Comparison of ENCODE assay signal across 24 cellular contexts in genomic region chr11:115974703-115975102, GRCh38.
A peak's percentile ranks its signal among the peaks of the same experiment; 100 is the strongest.
DNase-seq lines count a peak whose midpoint lies in the region; ATAC-seq and TF ChIP-seq lines count a peak whose summit lies in the region.
"Had no signal": no experiment of that assay in that cellular context is flagged by ENCODE, and none has a peak within 500 bp of the region (broad histone marks: within the 10 kb centered on the region; RNA-seq: fewer than 3 reads in every experiment).

No MANE protein-coding gene starts in this region.

- DNase-seq in NT2/D1 (ENCODE audit: low read depth, low spot score) (peak; percentile 11), NCI-H1436 (lab: John Stamatoyannopoulos, UW) (no peak), D341Med (ENCODE audit: low spot score) (no peak), sigmoid colon (no peak)
- no peak for DNase-seq in activated T-cell treated with anti-CD3 and anti-CD28 coated beads, Interleukin-2, amount 50 U/mL, for 4 hours
- DNase-seq: ACHN; activated B cell treated with CpG ODN at 0.5 μM for 24 hours; activated CD4-positive, alpha-beta T cell treated with anti-CD3 and anti-CD28 coated beads, Interleukin-2, amount 50 U/mL, for 48 hours; activated gamma-delta T cell treated with Interleukin-2 at 50 U/mL for 16 hours; cortex of kidney; EL; left ventricle myocardium inferior; mucosa of descending colon; NCI-H2171; NCI-H524 treated with DMSO at 0.1 percent for 48 hours; stimulated activated CD4-positive, alpha-beta T cell treated with anti-CD3 and anti-CD28 coated beads, Interleukin-4, amount 100 ng/mL, for 1 hour; stimulated activated naive CD4-positive, alpha-beta T cell treated with Interleukin-2 at 50 U/mL for 16 hours; T-helper 9 cell had no signal

- TF ChIP-seq CTCF in sigmoid colon (IDR thresholded peaks at IDR 0.05) = no peak

- 76 to 83% methylated on average over 1 of the region's 1 CpG for WGBS in sigmoid colon, 2 donors

- H3K9me3 ChIP-seq in NT2/D1 (ENCODE audit: insufficient read depth, low read length) = no peaks in the 10 kb centered on the region
- no peaks in the 10 kb centered on the region for H3K9me3 ChIP-seq in iPS-18a (ENCODE audit: control insufficient read depth, low read depth, low read length)
- no peaks in the 10 kb centered on the region for H3K9me3 ChIP-seq in neuron (ENCODE audit: low read length)
- no peaks in the 10 kb centered on the region for H3K9me3 ChIP-seq in sigmoid colon
- H3K9me3 ChIP-seq: mucosa of descending colon had no signal

- peak; percentile 44 for ATAC-seq in GM19395 (IDR thresholded peaks at IDR 0.05; ENCODE audit: unreplicated experiment)
- ATAC-seq in activated T-cell treated with anti-CD3 and anti-CD28 coated beads, Interleukin-2, amount 50 U/mL, for 4 hours = no peak
- ATAC-seq: HCT116, mucosa of descending colon, SK-N-SH treated with all-trans-retinoic acid at 6 μM for 48 hours had no signal

- no peaks in the 10 kb centered on the region for H3K9me3 Mint-ChIP-seq in activated T-cell treated with anti-CD3 and anti-CD28 coated beads, Interleukin-2, amount 50 U/mL, for 4 hours
- H3K9me3 Mint-ChIP-seq: activated B cell treated with CpG ODN at 0.5 μM for 24 hours had no signal

- no peaks in the 10 kb centered on the region for H3K36me3 ChIP-seq in NT2/D1 (ENCODE audit: insufficient read depth, insufficient read length, low read length)
- H3K36me3 ChIP-seq in iPS-18a (ENCODE audit: control insufficient read depth, low read depth, low read length) = no peaks in the 10 kb centered on the region
- no peaks in the 10 kb centered on the region for H3K36me3 ChIP-seq in neuron (ENCODE audit: insufficient read depth, low read length)
- no peaks in the 10 kb centered on the region for H3K36me3 ChIP-seq in sigmoid colon
- H3K36me3 ChIP-seq: BLaER1 treated with 17β-estradiol and CSF1 and Interleukin-3, amounts not matched to agents 10 nM and 100 nM; left ventricle myocardium inferior had no signal

- TF ChIP-seq EP300 in sigmoid colon (IDR thresholded peaks at IDR 0.05) = no peak

- intact Hi-C loops in sigmoid colon (cut with DNase I) = no loop called here

- H2AFZ ChIP-seq in neuron (ENCODE audit: low read depth, low read length) = peak overlapping the region; percentile 83

- H3K4me1 Mint-ChIP-seq in activated T-cell treated with anti-CD3 and anti-CD28 coated beads, Interleukin-2, amount 50 U/mL, for 4 hours (ENCODE audit: low read depth) = peaks cover 3% of the 10 kb centered on the region
- H3K4me1 Mint-ChIP-seq: activated B cell treated with CpG ODN at 0.5 μM for 24 hours had no signal

- H3K27me3 ChIP-seq in NT2/D1 (ENCODE audit: insufficient read depth, insufficient read length) = peaks cover 11% of the 10 kb centered on the region
- peaks cover 60% of the 10 kb centered on the region for H3K27me3 ChIP-seq in iPS-18a (ENCODE audit: control insufficient read depth, insufficient read depth, low read length)
- no peaks in the 10 kb centered on the region for H3K27me3 ChIP-seq in neuron (ENCODE audit: insufficient read depth, low read length)
- H3K27me3 ChIP-seq in sigmoid colon = no peaks in the 10 kb centered on the region
- H3K27me3 ChIP-seq: BLaER1 treated with 17β-estradiol and CSF1 and Interleukin-3, amounts not matched to agents 10 nM and 100 nM had no signal

- H3K9ac ChIP-seq in NT2/D1 (ENCODE audit: insufficient read length, low read depth) = no peak overlapping the region
- peak overlapping the region; percentile 63 for H3K9ac ChIP-seq in iPS-18a (ENCODE audit: low read length)
- H3K9ac ChIP-seq: BLaER1 treated with 17β-estradiol and CSF1 and Interleukin-3, amounts not matched to agents 10 nM and 100 nM had no signal

- H3K36me3 Mint-ChIP-seq in activated T-cell treated with anti-CD3 and anti-CD28 coated beads, Interleukin-2, amount 50 U/mL, for 4 hours (ENCODE audit: insufficient read depth) = no peaks in the 10 kb centered on the region

- peak overlapping the region; percentile 17 for H3K27ac ChIP-seq in iPS-18a (ENCODE audit: low read length)
- H3K27ac ChIP-seq in sigmoid colon = no peak overlapping the region
- H3K27ac ChIP-seq: BLaER1 treated with 17β-estradiol and CSF1 and Interleukin-3, amounts not matched to agents 10 nM and 100 nM; left ventricle myocardium inferior had no signal

- no peak for TF ChIP-seq POLR2A in sigmoid colon (IDR thresholded peaks at IDR 0.05)

- H3K27me3 Mint-ChIP-seq in activated T-cell treated with anti-CD3 and anti-CD28 coated beads, Interleukin-2, amount 50 U/mL, for 4 hours (ENCODE audit: low read depth) = peaks cover 17% of the 10 kb centered on the region

- H3K4me3 Mint-ChIP-seq in activated T-cell treated with anti-CD3 and anti-CD28 coated beads, Interleukin-2, amount 50 U/mL, for 4 hours = no peak overlapping the region

- H3K4me3 ChIP-seq in NT2/D1 (ENCODE audit: insufficient read length, low read depth) (no peak overlapping the region), iPS-18a (ENCODE audit: low read length) (peak overlapping the region; percentile 55), neuron (ENCODE audit: low read length) (peak overlapping the region; percentile 49), sigmoid colon (no peak overlapping the region)
- H3K4me3 ChIP-seq: BLaER1 treated with 17β-estradiol and CSF1 and Interleukin-3, amounts not matched to agents 10 nM and 100 nM; mucosa of descending colon had no signal

- H3K4me1 ChIP-seq in NT2/D1 (ENCODE audit: insufficient read depth, insufficient read length) (no peaks in the 10 kb centered on the region), iPS-18a (ENCODE audit: control insufficient read depth, low read depth, low read length) (peaks cover 10% of the 10 kb centered on the region), neuron (ENCODE audit: insufficient read depth, low read length) (peaks cover 9% of the 10 kb centered on the region), sigmoid colon (peaks cover 0 to 10% (median 4%) of the 10 kb centered on the region in 4 donors)
- H3K4me1 ChIP-seq: BLaER1 treated with 17β-estradiol and CSF1 and Interleukin-3, amounts not matched to agents 10 nM and 100 nM; left ventricle myocardium inferior had no signal

Comparison
In these comparisons a context has a peak if more than half of its experiments do, and no peak if none do; other contexts are left out.
1. H3K4me3 ChIP-seq: peak in iPS-18a (single experiment) and neuron (single experiment); none in NT2/D1 (single experiment) and sigmoid colon (0 of 4).